ENCODE assay signal across 8 cellular contexts in genomic region chr4:3292571-3293409, GRCh38. TPM values are rescaled to one million over a fixed set of nuclear protein-coding genes. Genes with fewer than 3 reads are reported as not detected.
DNase-seq lines count a peak whose midpoint lies in the region; ATAC-seq lines count a peak whose summit lies in the region.

Gene RGS12, plus strand, starts transcription at chr4:3293021. Its CDS starts 23,150 bp downstream, at chr4:3316171.

- H3K27ac ChIP-seq in mesodermal cell (ENCODE audit: low read depth, low read length, severe bottlenecking) = peak within 1 kb of the TSS; percentile 63

- H3K4me1 ChIP-seq in mesodermal cell (ENCODE audit: control insufficient read depth, insufficient read depth, low read length, poor library complexity, severe bottlenecking) = peaks cover 11% of the 10 kb centered on the region

- in situ Hi-C loops in endometrial microvascular endothelial cells (cut with HindIII; ENCODE audit: inconsistent ontology term, low pct_unique_long_range_greater_than_20kb, low sequenced_read_pairs) = no loop called here

- peak within 1 kb of the TSS; percentile 72 for H3K4me3 ChIP-seq in mesodermal cell (ENCODE audit: extremely low read depth, insufficient read depth, low read length, poor library complexity, severe bottlenecking)

- DNase-seq in C1 segment of cervical spinal cord (lab: John Stamatoyannopoulos, UW) = peak; percentile 51 to 98 (median 92)
- peak; percentile 69 for DNase-seq in HS-27A (ENCODE audit: low read depth)
- DNase-seq in NOMO-1 treated with dmso at 0.1 percent for 144 hours (lab: John Stamatoyannopoulos, UW; ENCODE audit: unreplicated experiment) = peak; percentile 63
- peak; percentile 84 for DNase-seq in activated CD8-positive, alpha-beta memory T cell treated with anti-CD3 and anti-CD28 coated beads, Interleukin-2, amount 50 U/mL, for 4 hours
- peak; percentile 56 for DNase-seq in stimulated activated CD8-positive, alpha-beta memory T cell treated with anti-CD3 and anti-CD28 coated beads, Interleukin-15, amount 100 ng/mL, for 1 hour (ENCODE audit: low read depth)

- 0% methylated on average over 45 to 62 of the region's 121 CpGs for WGBS in mesodermal cell (ENCODE audit: insufficient coverage in 2 of 2), 2 experiments

- H3K9me3 ChIP-seq in mesodermal cell (ENCODE audit: control insufficient read depth, low read length) = no peaks in the 10 kb centered on the region

- peak; percentile 88 for ATAC-seq in GM19463 (IDR thresholded peaks at IDR 0.05; ENCODE audit: unreplicated experiment)

- H3K36me3 ChIP-seq in mesodermal cell (ENCODE audit: control insufficient read depth, insufficient read depth, low read length) = peaks cover 14% of the 10 kb centered on the region

RNA-seq across cellular contexts. Expression of gene RGS12, which starts in this region (rescaled TPM):
- total RNA-seq in endometrial microvascular endothelial cells (ENCODE audit: inconsistent ontology term) = 38.2 TPM
- 31.9 TPM for polyA plus RNA-seq in mesodermal cell (2013, experiment 1 of 2)
- polyA plus RNA-seq in mesodermal cell (2013, experiment 2 of 2) = 30.3 TPM

Comparison
In these comparisons a context has a peak if more than half of its experiments do, and no peak if none do; other contexts are left out.
1. Peak in every context shown above with its lines: DNase-seq, ATAC-seq, H3K4me3 ChIP-seq and H3K27ac ChIP-seq.